Comparison of ENCODE assay signal across 1 cellular context in genomic region chr5:140126315-140127012, GRCh38.
TF ChIP-seq lines count a peak whose summit lies in the region.

No MANE protein-coding gene starts in this region.

TF ChIP-seq in HepG2, 621 proteins besides CTCF, POLR2A, EP300 and RAD21:
- TF ChIP-seq PRPF4 (IDR thresholded peaks at IDR 0.05; ENCODE audit: low read depth, low read length, poor library complexity, severe bottlenecking): no peak
- no peak for TF ChIP-seq MYC (CRISPR knock-in tag; IDR thresholded peaks at IDR 0.05; ENCODE audit: borderline replicate concordance)
- TF ChIP-seq MAFG (CRISPR knock-in tag; IDR thresholded peaks at IDR 0.05): no peak
- TF ChIP-seq HMG20B (CRISPR knock-in tag; conservative IDR thresholded peaks at IDR 0.05): no peak
